ENCODE assay signal across 7 cellular contexts in the genomic region with DNA sequence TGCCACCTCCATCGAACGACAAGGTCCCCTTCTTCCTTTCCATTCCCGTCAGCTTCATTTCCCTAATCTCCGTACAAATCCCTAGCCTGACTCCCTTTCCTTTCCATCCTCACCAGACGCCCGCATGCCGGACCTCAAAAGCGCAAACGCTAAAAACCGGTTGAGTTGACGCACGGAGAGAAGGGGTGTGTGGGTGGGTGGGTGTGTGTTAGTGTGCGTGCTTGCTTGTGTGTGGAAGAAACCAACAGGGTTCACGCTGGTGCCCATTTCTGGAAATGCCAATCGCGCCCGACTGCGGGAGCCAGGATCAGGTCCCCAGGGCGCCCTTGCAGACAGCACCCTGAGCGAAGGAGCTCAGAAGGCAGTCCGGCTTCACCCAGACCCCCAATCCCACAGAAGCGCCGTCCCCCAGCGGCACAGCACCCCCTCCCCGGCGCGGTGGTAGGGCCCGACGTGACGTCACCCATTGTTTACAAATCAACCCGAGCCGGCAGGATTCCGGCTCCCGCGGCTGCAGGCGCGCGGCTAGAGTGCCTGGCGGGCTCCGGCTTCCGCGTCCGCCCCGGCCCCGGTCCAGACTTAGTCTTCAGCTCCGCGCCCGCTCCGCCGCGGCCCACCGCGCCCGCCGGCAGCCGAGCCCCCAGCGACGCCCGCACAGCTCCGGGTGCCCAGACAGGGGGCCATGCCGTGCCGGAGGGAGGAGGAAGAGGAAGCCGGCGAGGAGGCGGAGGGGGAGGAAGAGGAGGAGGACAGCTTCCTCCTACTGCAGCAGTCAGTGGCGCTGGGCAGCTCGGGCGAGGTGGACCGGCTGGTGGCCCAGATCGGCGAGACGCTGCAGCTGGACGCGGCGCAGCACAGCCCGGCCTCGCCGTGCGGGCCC. TPM values are rescaled to one million over a fixed set of nuclear protein-coding genes. Genes with fewer than 3 reads are reported as not detected.
A peak's percentile ranks its signal among the peaks of the same experiment; 100 is the strongest.
DNase-seq lines count a peak whose midpoint lies in the region; ATAC-seq, FAIRE-seq and TF ChIP-seq lines count a peak whose summit lies in the region.

A gene with protein sequence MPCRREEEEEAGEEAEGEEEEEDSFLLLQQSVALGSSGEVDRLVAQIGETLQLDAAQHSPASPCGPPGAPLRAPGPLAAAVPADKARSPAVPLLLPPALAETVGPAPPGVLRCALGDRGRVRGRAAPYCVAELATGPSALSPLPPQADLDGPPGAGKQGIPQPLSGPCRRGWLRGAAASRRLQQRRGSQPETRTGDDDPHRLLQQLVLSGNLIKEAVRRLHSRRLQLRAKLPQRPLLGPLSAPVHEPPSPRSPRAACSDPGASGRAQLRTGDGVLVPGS (plus strand): TSS at position 500 of the 880 bp plus-strand sequence. CDS start 183 bp downstream, at position 683.

- ATAC-seq in HG02885 (IDR thresholded peaks at IDR 0.05; ENCODE audit: poor library complexity, unreplicated experiment) = peak; percentile 79

- peaks cover 28% of the 10 kb centered on the region for H3K27me3 Mint-ChIP-seq in brain

- DNase-seq in GM18507 (ENCODE audit: extremely low spot score, insufficient read length, low read depth) = peak; percentile 64
- DNase-seq in NCI-H2029 (lab: John Stamatoyannopoulos, UW) = peak; percentile 49
- DNase-seq in UCSD-AML1 (lab: John Stamatoyannopoulos, UW; ENCODE audit: unreplicated experiment) = peak; percentile 89

- H3K27me3 ChIP-seq in skeletal muscle satellite cell (ENCODE audit: control insufficient read depth, insufficient read depth, low read length) = peaks cover 6% of the 10 kb centered on the region

- H3K36me3 Mint-ChIP-seq in brain = no peaks in the 10 kb centered on the region

- peak within 1 kb of the TSS; percentile 89 for H3K4me2 ChIP-seq in skeletal muscle satellite cell (ENCODE audit: low read length)

- peaks cover 17% of the 10 kb centered on the region for H3K4me1 ChIP-seq in skeletal muscle satellite cell (ENCODE audit: control insufficient read depth, insufficient read depth, low read length)

- peak within 1 kb of the TSS; percentile 90 to 96 (median 94) for H3K4me3 Mint-ChIP-seq in brain

- peak; percentile 95 for FAIRE-seq in GM18507 (lab: Jason Lieb, UNC)

- H3K9ac ChIP-seq in skeletal muscle satellite cell (ENCODE audit: low read depth, low read length) = peak within 1 kb of the TSS; percentile 95

- H3K9me3 Mint-ChIP-seq in brain = no peaks in the 10 kb centered on the region

- peak within 1 kb of the TSS; percentile 83 for H3K4me3 ChIP-seq in iPS-18c (ENCODE audit: insufficient read depth, low read depth, low read length)
- H3K4me3 ChIP-seq in skeletal muscle satellite cell (ENCODE audit: low read length) = peak within 1 kb of the TSS; percentile 86

- H3K9me3 ChIP-seq in iPS-18c (ENCODE audit: control insufficient read depth, insufficient read depth, low read length) (no peaks in the 10 kb centered on the region), skeletal muscle satellite cell (replicated peaks; ENCODE audit: low read length) (no peaks in the 10 kb centered on the region)

- H3K4me1 Mint-ChIP-seq in brain = peaks cover 44% of the 10 kb centered on the region

- no peak for TF ChIP-seq CTCF in brain (conservative IDR thresholded peaks at IDR 0.05)

- H3K36me3 ChIP-seq in skeletal muscle satellite cell (ENCODE audit: insufficient read depth, low read length) = no peaks in the 10 kb centered on the region

- H3K27ac Mint-ChIP-seq in brain = peak within 1 kb of the TSS; percentile 87 to 100 (median 99)

RNA-seq across cellular contexts. Expression of the gene that starts here (rescaled TPM):
- polyA plus RNA-seq in brain (ENCODE audit: insufficient read depth, low read depth, low replicate concordance) = 5.0 TPM
- total RNA-seq in skeletal muscle satellite cell (2012; rRNA removed) = 0.51 and 1.7 TPM in 2 replicates

Comparison
In these comparisons a context has a peak if more than half of its experiments do, and no peak if none do; other contexts are left out.
1. Peak in every context shown above with its lines: DNase-seq, ATAC-seq and H3K4me3 ChIP-seq.